In genomic region chr16:15573896-15574613, GRCh38 we compare ENCODE assay signal across 8 cellular contexts.
A peak's percentile ranks its signal among the peaks of the same experiment; 100 is the strongest.
DNase-seq lines count a peak whose midpoint lies in the region; ATAC-seq, FAIRE-seq and TF ChIP-seq lines count a peak whose summit lies in the region.
"Not testable (repeated sequence)": the region's sequence is repeated elsewhere in the genome, so short reads cannot be mapped to it uniquely, and the experiment has no call there.

No MANE protein-coding gene starts in this region.

- H3K27ac Mint-ChIP-seq in CD8-positive, alpha-beta memory T cell; activated naive CD4-positive, alpha-beta T cell treated with anti-CD3 and anti-CD28 coated beads, Interleukin-2, amount 50 U/mL, for 24 hours: not testable (repeated sequence)
- H3K27ac Mint-ChIP-seq in activated CD4-positive, alpha-beta T cell treated with anti-CD3 and anti-CD28 coated beads for 36 hours = peak overlapping the region; percentile 85
- H3K27ac Mint-ChIP-seq in activated T-cell treated with anti-CD3 and anti-CD28 coated beads, Interleukin-2, amount 50 U/mL, for 24 hours = peak overlapping the region; percentile 88
- H3K27ac Mint-ChIP-seq in stimulated activated naive CD8-positive, alpha-beta T cell treated with anti-CD3 and anti-CD28 coated beads, Interleukin-15, Interleukin-2, amounts not matched to agents 100 ng/mL and 50 ng/mL, for 24 hours = peak overlapping the region; percentile 93

- peak overlapping the region; percentile 97 for H2AFZ ChIP-seq in K562 (ENCODE audit: low read depth, low read length)
- H2AFZ ChIP-seq in endothelial cell of umbilical vein (ENCODE audit: low read depth, low read length) = not testable (repeated sequence)

- TF ChIP-seq EP300 in K562 (IDR thresholded peaks at IDR 0.05; ENCODE audit: low read length) = not testable (repeated sequence)

- H3K27ac ChIP-seq in CD8-positive, alpha-beta memory T cell (ENCODE audit: low read depth, low read length) = peak overlapping the region; percentile 12
- H3K27ac ChIP-seq in K562 (ENCODE audit: extremely low read depth, low read depth, low read length) = peak overlapping the region; percentile 91
- not testable (repeated sequence) for H3K27ac ChIP-seq in endothelial cell of umbilical vein (ENCODE audit: insufficient read depth, low read depth, low read length)

- not testable (repeated sequence) for H3K4me3 Mint-ChIP-seq in CD8-positive, alpha-beta memory T cell
- peak overlapping the region; percentile 39 for H3K4me3 Mint-ChIP-seq in activated CD4-positive, alpha-beta T cell treated with anti-CD3 and anti-CD28 coated beads for 36 hours
- H3K4me3 Mint-ChIP-seq in activated T-cell treated with anti-CD3 and anti-CD28 coated beads, Interleukin-2, amount 50 U/mL, for 24 hours = peak overlapping the region; percentile 38
- H3K4me3 Mint-ChIP-seq in activated naive CD4-positive, alpha-beta T cell treated with anti-CD3 and anti-CD28 coated beads, Interleukin-2, amount 50 U/mL, for 24 hours = peak overlapping the region; percentile 30
- H3K4me3 Mint-ChIP-seq in stimulated activated naive CD8-positive, alpha-beta T cell treated with anti-CD3 and anti-CD28 coated beads, Interleukin-15, Interleukin-2, amounts not matched to agents 100 ng/mL and 50 ng/mL, for 24 hours = peak overlapping the region; percentile 74

- not testable (repeated sequence) for H3K9me1 ChIP-seq in K562 (ENCODE audit: control insufficient read depth, insufficient read depth, low read length); endothelial cell of umbilical vein (replicated peaks; ENCODE audit: control insufficient read depth, extremely low read depth, insufficient read depth, low read length)

- not testable (repeated sequence) for H3K9me3 Mint-ChIP-seq in CD8-positive, alpha-beta memory T cell; activated naive CD4-positive, alpha-beta T cell treated with anti-CD3 and anti-CD28 coated beads, Interleukin-2, amount 50 U/mL, for 24 hours
- H3K9me3 Mint-ChIP-seq in activated CD4-positive, alpha-beta T cell treated with anti-CD3 and anti-CD28 coated beads for 36 hours (ENCODE audit: low read depth) = peaks cover 16% of the 10 kb centered on the region
- peaks cover 31% of the 10 kb centered on the region for H3K9me3 Mint-ChIP-seq in activated T-cell treated with anti-CD3 and anti-CD28 coated beads, Interleukin-2, amount 50 U/mL, for 24 hours
- H3K9me3 Mint-ChIP-seq in stimulated activated naive CD8-positive, alpha-beta T cell treated with anti-CD3 and anti-CD28 coated beads, Interleukin-15, Interleukin-2, amounts not matched to agents 100 ng/mL and 50 ng/mL, for 24 hours = peaks cover 26% of the 10 kb centered on the region

- peak overlapping the region; percentile 1 to 69; a peak in 3 of 4 replicates for H3K9ac ChIP-seq in K562 (ENCODE audit: insufficient read depth in 1 of 2, low read depth in 2 of 2, low read length in 2 of 2)
- H3K9ac ChIP-seq in endothelial cell of umbilical vein (replicated peaks; ENCODE audit: extremely low read depth, insufficient read depth, low read length) = not testable (repeated sequence)

- CTCF ChIA-PET in CD8-positive, alpha-beta memory T cell (lab: Charles Lee); activated CD4-positive, alpha-beta T cell treated with anti-CD3 and anti-CD28 coated beads for 36 hours (lab: Charles Lee); endothelial cell of umbilical vein (lab: Charles Lee): not testable (repeated sequence)
- CTCF ChIA-PET in K562 (lab: Yijun Ruan, JAX; ENCODE audit: low intra/inter-chr PET ratio) = interaction anchor here (0.6 kb wide), 1 partner anchor 94 kb away, joined by 3 read pairs; no protein-coding TSS in a partner anchor

- intact Hi-C loops in activated CD4-positive, alpha-beta T cell treated with anti-CD3 and anti-CD28 coated beads for 36 hours (cut with DNase I, micrococcal nuclease); endothelial cell of umbilical vein (cut with micrococcal nuclease); posterior vena cava (cut with DNase I): not testable (repeated sequence)
- intact Hi-C loops in K562 (cut with micrococcal nuclease) = loop anchor here (10.0 kb wide), 1 partner anchor 71 kb away; the partner anchor contains the start of gene MARF1

- not testable (repeated sequence) for TF ChIP-seq CTCF in K562 (IDR thresholded peaks at IDR 0.05 in 2 of 3, conservative IDR thresholded peaks at IDR 0.05 in 1 of 3; ENCODE audit: insufficient read depth in 2 of 3, low read depth in 1 of 3, low read length in 3 of 3); endothelial cell of umbilical vein (IDR thresholded peaks at IDR 0.05; ENCODE audit: extremely low read depth in 1 of 2, insufficient read depth in 1 of 2, low read depth in 1 of 2, low read length in 2 of 2)

- ATAC-seq in activated CD4-positive, alpha-beta T cell treated with anti-CD3 and anti-CD28 coated beads for 36 hours = not testable (repeated sequence)
- ATAC-seq in K562 = peak; percentile 9

- H3K36me3 Mint-ChIP-seq in CD8-positive, alpha-beta memory T cell; activated naive CD4-positive, alpha-beta T cell treated with anti-CD3 and anti-CD28 coated beads, Interleukin-2, amount 50 U/mL, for 24 hours: not testable (repeated sequence)
- peaks cover 30% of the 10 kb centered on the region for H3K36me3 Mint-ChIP-seq in activated CD4-positive, alpha-beta T cell treated with anti-CD3 and anti-CD28 coated beads for 36 hours (ENCODE audit: low read depth)
- H3K36me3 Mint-ChIP-seq in activated T-cell treated with anti-CD3 and anti-CD28 coated beads, Interleukin-2, amount 50 U/mL, for 24 hours (ENCODE audit: low read depth) = peaks cover 36% of the 10 kb centered on the region
- H3K36me3 Mint-ChIP-seq in stimulated activated naive CD8-positive, alpha-beta T cell treated with anti-CD3 and anti-CD28 coated beads, Interleukin-15, Interleukin-2, amounts not matched to agents 100 ng/mL and 50 ng/mL, for 24 hours (ENCODE audit: low read depth) = peaks cover 84% of the 10 kb centered on the region

- H3K79me2 ChIP-seq in K562 (ENCODE audit: control insufficient read depth, insufficient read depth, low read length) = peaks cover 23% of the 10 kb centered on the region; the same call in 2 of the 3 replicates
- not testable (repeated sequence) for H3K79me2 ChIP-seq in endothelial cell of umbilical vein (ENCODE audit: control insufficient read depth, insufficient read depth, low read length)

- in situ Hi-C loops in K562 (cut with MboI) = not testable (repeated sequence)

- not testable (repeated sequence) for H4K20me1 ChIP-seq in K562 (replicated peaks; ENCODE audit: control insufficient read depth, insufficient read depth, low read length); endothelial cell of umbilical vein (replicated peaks; ENCODE audit: control insufficient read depth, extremely low read depth, insufficient read depth, low read length)

- not testable (repeated sequence) for BruUV-seq in K562 (replicated peaks; lab: Mats Ljungman, UMichigan); endothelial cell of umbilical vein (replicated peaks; lab: Mats Ljungman, UMichigan)

- FAIRE-seq in K562 (lab: Jason Lieb, UNC) (peak; percentile 74), endothelial cell of umbilical vein (lab: Jason Lieb, UNC) (peak; percentile 81)

- POLR2A ChIA-PET in CD8-positive, alpha-beta memory T cell (lab: Charles Lee) = interaction anchor here (0.7 kb wide), 1 partner anchor 14 kb away, joined by 3 read pairs; no protein-coding TSS in a partner anchor
- POLR2A ChIA-PET in activated CD4-positive, alpha-beta T cell treated with anti-CD3 and anti-CD28 coated beads for 36 hours (lab: Charles Lee); endothelial cell of umbilical vein (lab: Charles Lee): not testable (repeated sequence)
- POLR2A ChIA-PET in K562 (lab: Yijun Ruan, JAX) = interaction anchor here (0.6 to 2.7 kb wide), 11 partner anchors 10 to 940 kb away, joined by 3 to 21 read pairs (median 4); partner anchors contain the start of gene MARF1

- not testable (repeated sequence) for H3K36me3 ChIP-seq in CD8-positive, alpha-beta memory T cell (ENCODE audit: insufficient read depth, low read length); endothelial cell of umbilical vein (ENCODE audit: control insufficient read depth in 2 of 2, extremely low read depth in 1 of 2, insufficient read depth in 2 of 2, low read length in 2 of 2)
- peaks cover 10% of the 10 kb centered on the region; the same call in 2 of the 3 replicates for H3K36me3 ChIP-seq in K562 (ENCODE audit: control insufficient read depth, insufficient read depth, low read length)

- H3K27me3 Mint-ChIP-seq in CD8-positive, alpha-beta memory T cell; activated CD4-positive, alpha-beta T cell treated with anti-CD3 and anti-CD28 coated beads for 36 hours; activated T-cell treated with anti-CD3 and anti-CD28 coated beads, Interleukin-2, amount 50 U/mL, for 24 hours; activated naive CD4-positive, alpha-beta T cell treated with anti-CD3 and anti-CD28 coated beads, Interleukin-2, amount 50 U/mL, for 24 hours; stimulated activated naive CD8-positive, alpha-beta T cell treated with anti-CD3 and anti-CD28 coated beads, Interleukin-15, Interleukin-2, amounts not matched to agents 100 ng/mL and 50 ng/mL, for 24 hours: not testable (repeated sequence)

- H3K4me3 ChIP-seq in CD8-positive, alpha-beta memory T cell (ENCODE audit: low read length); endothelial cell of umbilical vein (replicated peaks in 1 of 3; ENCODE audit: insufficient read depth in 1 of 3, low read depth in 1 of 3, low read length in 3 of 3): not testable (repeated sequence)
- H3K4me3 ChIP-seq in K562 = peak overlapping the region; percentile 42

- DNase-seq in CD8-positive, alpha-beta memory T cell; activated CD4-positive, alpha-beta T cell treated with anti-CD3 and anti-CD28 coated beads for 36 hours; activated T-cell treated with anti-CD3 and anti-CD28 coated beads, Interleukin-2, amount 50 U/mL, for 24 hours; endothelial cell of umbilical vein (ENCODE audit: low read depth, low spot score): not testable (repeated sequence)
- DNase-seq in K562 (ENCODE audit: extremely low read depth in 1 of 4, low spot score in 3 of 4) (peak in 1 of 4 experiments; percentile 73), posterior vena cava (ENCODE audit: low spot score) (peak; percentile 19)

- H3K27me3 ChIP-seq in CD8-positive, alpha-beta memory T cell (ENCODE audit: insufficient read depth, low read length, poor library complexity, severe bottlenecking); K562 (ENCODE audit: control insufficient read depth in 2 of 2, insufficient read depth in 2 of 2, low read length in 2 of 2); endothelial cell of umbilical vein (ENCODE audit: control insufficient read depth in 2 of 2, insufficient read depth in 2 of 2, low read length in 2 of 2): not testable (repeated sequence)

- H3K9me3 ChIP-seq in CD8-positive, alpha-beta memory T cell (ENCODE audit: low read length); K562 (replicated peaks; ENCODE audit: control insufficient read depth, insufficient read depth, low read depth, low read length); endothelial cell of umbilical vein (replicated peaks; ENCODE audit: control insufficient read depth, insufficient read depth, low read length): not testable (repeated sequence)

- TF ChIP-seq RAD21 in K562 (CRISPR knock-in tag; conservative IDR thresholded peaks at IDR 0.05 in 1 of 2, IDR thresholded peaks at IDR 0.05 in 1 of 2) = 0 out of 4 replicates have a peak, but pooled peaks of 1 of the 2 experiments have one; percentile 19

- 2% methylated on average over 11 of the region's 11 CpGs for WGBS in K562 (ENCODE audit: insufficient coverage, low coverage, missing lambda C conversion rate)

- peak overlapping the region; percentile 81 for H3K4me2 ChIP-seq in K562 (ENCODE audit: insufficient read depth, low read length)
- not testable (repeated sequence) for H3K4me2 ChIP-seq in endothelial cell of umbilical vein (ENCODE audit: insufficient read depth, low read length)

- not testable (repeated sequence) for H3K4me1 ChIP-seq in CD8-positive, alpha-beta memory T cell (ENCODE audit: insufficient read depth, low read length); endothelial cell of umbilical vein (ENCODE audit: control insufficient read depth, extremely low read depth, insufficient read depth, low read length)
- H3K4me1 ChIP-seq in K562 (replicated peaks in 1 of 2; ENCODE audit: control insufficient read depth in 2 of 2, insufficient read depth in 2 of 2, low read length in 2 of 2) = peaks cover 26 to 52% of the 10 kb centered on the region in 2 experiments

- H3K4me1 Mint-ChIP-seq in CD8-positive, alpha-beta memory T cell = not testable (repeated sequence)
- H3K4me1 Mint-ChIP-seq in activated CD4-positive, alpha-beta T cell treated with anti-CD3 and anti-CD28 coated beads for 36 hours = peaks cover 29% of the 10 kb centered on the region
- H3K4me1 Mint-ChIP-seq in activated T-cell treated with anti-CD3 and anti-CD28 coated beads, Interleukin-2, amount 50 U/mL, for 24 hours (ENCODE audit: low read depth) = peaks cover 44% of the 10 kb centered on the region
- peaks cover 27% of the 10 kb centered on the region for H3K4me1 Mint-ChIP-seq in activated naive CD4-positive, alpha-beta T cell treated with anti-CD3 and anti-CD28 coated beads, Interleukin-2, amount 50 U/mL, for 24 hours
- peaks cover 58% of the 10 kb centered on the region for H3K4me1 Mint-ChIP-seq in stimulated activated naive CD8-positive, alpha-beta T cell treated with anti-CD3 and anti-CD28 coated beads, Interleukin-15, Interleukin-2, amounts not matched to agents 100 ng/mL and 50 ng/mL, for 24 hours (ENCODE audit: low read depth)

- TF ChIP-seq POLR2A in K562 (conservative IDR thresholded peaks at IDR 0.05) = peak; percentile 93
- not testable (repeated sequence) for TF ChIP-seq POLR2A in endothelial cell of umbilical vein (IDR thresholded peaks at IDR 0.05; ENCODE audit: low read depth, low read length)

- dilution Hi-C loops in endothelial cell of umbilical vein (cut with MboI; ENCODE audit: extremely low pct_ligation_motif_present, low sequenced_read_pairs) = not testable (repeated sequence)
